ENCODE assay signal across 2 cellular contexts in the genomic region with DNA sequence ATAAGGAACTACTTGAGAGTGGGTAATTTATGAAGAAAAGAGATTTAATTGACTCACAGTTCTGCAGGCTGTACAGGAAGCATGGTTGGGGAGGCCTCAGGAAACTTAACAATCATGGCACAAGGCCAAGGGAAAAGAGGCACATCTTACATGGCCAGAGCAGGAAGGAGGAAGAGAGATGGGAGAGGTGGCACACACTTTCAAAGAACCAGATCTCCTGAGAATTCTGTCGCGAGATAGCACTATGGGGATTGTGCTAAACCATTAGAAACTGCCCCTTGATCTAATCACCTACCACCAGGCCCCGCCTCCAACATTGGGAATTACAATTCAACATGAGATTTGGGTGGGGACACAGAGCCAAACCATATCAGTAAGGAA. TPM values are rescaled to one million over a fixed set of nuclear protein-coding genes. Genes with fewer than 3 reads are reported as not detected.
"Had no signal": no experiment of that assay in that cellular context is flagged by ENCODE, and none has a peak within 500 bp of the region (broad histone marks: within the 10 kb centered on the region; RNA-seq: fewer than 3 reads in every experiment).

No MANE protein-coding gene starts in this region.

RNA-seq across cellular contexts. Expression of gene RNF182, which starts 11.1 kb away (rescaled TPM):
- total RNA-seq: left ventricle myocardium inferior; naive thymus-derived CD4-positive, alpha-beta T cell had no signal
